26 cellular contexts compared by ENCODE assay signal in the genomic region with DNA sequence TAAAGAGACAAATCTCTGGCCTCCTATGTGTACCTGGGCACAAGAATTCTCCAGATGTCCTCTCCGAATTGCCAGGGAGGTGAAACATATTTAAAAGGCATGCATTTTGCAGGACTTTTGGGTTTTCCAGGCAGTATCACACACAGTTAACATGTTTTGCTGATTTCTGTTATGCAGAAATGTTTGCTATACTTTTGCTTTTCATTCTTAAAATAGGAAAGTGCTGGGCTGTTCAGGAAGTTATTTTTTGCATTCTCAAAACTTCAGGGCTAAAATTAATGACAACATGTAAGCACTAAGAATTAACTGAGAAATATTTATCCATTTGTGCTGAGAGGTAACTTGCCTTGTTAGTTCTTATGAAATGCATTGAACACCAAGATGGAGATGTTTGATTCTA.
"Had no signal": no experiment of that assay in that cellular context is flagged by ENCODE, and none has a peak within 500 bp of the region (broad histone marks: within the 10 kb centered on the region; RNA-seq: fewer than 3 reads in every experiment).

No MANE protein-coding gene starts in this region.

- H3K9me3 ChIP-seq: body of pancreas, MG63, SJSA1 had no signal

- H3K4me3 ChIP-seq: body of pancreas, MG63, SJSA1 had no signal

- H3K27me3 ChIP-seq: body of pancreas, MG63, SJSA1 had no signal

- H3K9me3 Mint-ChIP-seq: activated B cell treated with CpG ODN at 0.5 μM for 24 hours; activated CD4-positive, alpha-beta T cell treated with anti-CD3 and anti-CD28 coated beads, Interleukin-2, amount 10 ng/mL, durations not matched to agents 24 days and 14 days; activated naive CD4-positive, alpha-beta T cell treated with anti-CD3 and anti-CD28 coated beads, Interleukin-2, amount 10 ng/mL, durations not matched to agents 7 days and 5 days; activated naive CD8-positive, alpha-beta T cell treated with anti-CD3 and anti-CD28 coated beads for 36 hours had no signal

- H3K36me3 ChIP-seq: MG63, SJSA1 had no signal

- FAIRE-seq: bronchial epithelial cell, RCC 7860 had no signal

- H3K4me1 ChIP-seq: body of pancreas had no signal

- H3K4me1 Mint-ChIP-seq: activated B cell treated with CpG ODN at 0.5 μM for 24 hours; activated CD4-positive, alpha-beta T cell treated with anti-CD3 and anti-CD28 coated beads, Interleukin-2, amount 10 ng/mL, durations not matched to agents 24 days and 14 days; activated CD8-positive, alpha-beta memory T cell treated with anti-CD3 and anti-CD28 coated beads, Interleukin-2, amount 10 ng/mL, durations not matched to agents 7 days and 5 days; activated naive CD4-positive, alpha-beta T cell treated with anti-CD3 and anti-CD28 coated beads, Interleukin-2, amount 10 ng/mL, durations not matched to agents 7 days and 5 days; activated naive CD8-positive, alpha-beta T cell treated with anti-CD3 and anti-CD28 coated beads for 36 hours; T-helper 17 cell had no signal

- H3K27ac Mint-ChIP-seq: activated B cell treated with CpG ODN at 0.5 μM for 24 hours; activated CD4-positive, alpha-beta T cell treated with anti-CD3 and anti-CD28 coated beads, Interleukin-2, amount 10 ng/mL, durations not matched to agents 24 days and 14 days; activated CD8-positive, alpha-beta memory T cell treated with anti-CD3 and anti-CD28 coated beads, Interleukin-2, amount 10 ng/mL, durations not matched to agents 7 days and 5 days; activated naive CD4-positive, alpha-beta T cell treated with anti-CD3 and anti-CD28 coated beads, Interleukin-2, amount 10 ng/mL, durations not matched to agents 7 days and 5 days; activated naive CD8-positive, alpha-beta T cell treated with anti-CD3 and anti-CD28 coated beads for 36 hours; T-helper 17 cell had no signal

- H3K4me3 Mint-ChIP-seq: activated B cell treated with CpG ODN at 0.5 μM for 24 hours; activated CD4-positive, alpha-beta T cell treated with anti-CD3 and anti-CD28 coated beads, Interleukin-2, amount 10 ng/mL, durations not matched to agents 24 days and 14 days; activated CD8-positive, alpha-beta memory T cell treated with anti-CD3 and anti-CD28 coated beads, Interleukin-2, amount 10 ng/mL, durations not matched to agents 7 days and 5 days; activated naive CD4-positive, alpha-beta T cell treated with anti-CD3 and anti-CD28 coated beads, Interleukin-2, amount 10 ng/mL, durations not matched to agents 7 days and 5 days; activated naive CD8-positive, alpha-beta T cell treated with anti-CD3 and anti-CD28 coated beads for 36 hours; activated T-cell treated with anti-CD3 and anti-CD28 coated beads, Interleukin-2, amount 50 U/mL, for 4 hours; T-helper 17 cell had no signal

- H3K27me3 Mint-ChIP-seq: activated B cell treated with CpG ODN at 0.5 μM for 24 hours; activated CD4-positive, alpha-beta T cell treated with anti-CD3 and anti-CD28 coated beads, Interleukin-2, amount 10 ng/mL, durations not matched to agents 24 days and 14 days; activated CD8-positive, alpha-beta memory T cell treated with anti-CD3 and anti-CD28 coated beads, Interleukin-2, amount 10 ng/mL, durations not matched to agents 7 days and 5 days; activated naive CD4-positive, alpha-beta T cell treated with anti-CD3 and anti-CD28 coated beads, Interleukin-2, amount 10 ng/mL, durations not matched to agents 7 days and 5 days; activated naive CD8-positive, alpha-beta T cell treated with anti-CD3 and anti-CD28 coated beads for 36 hours; T-helper 17 cell had no signal

- DNase-seq: activated B cell treated with CpG ODN at 0.5 μM for 24 hours; activated CD4-positive, alpha-beta T cell treated with anti-CD3 and anti-CD28 coated beads for 1 hour; activated CD4-positive, alpha-beta T cell treated with anti-CD3 and anti-CD28 coated beads, Interleukin-2, amount 10 ng/mL, durations not matched to agents 24 days and 14 days; activated CD4-positive, alpha-beta T cell treated with anti-CD3 and anti-CD28 coated beads, Interleukin-2, amount 50 U/mL, for 48 hours; activated CD8-positive, alpha-beta memory T cell treated with anti-CD3 and anti-CD28 coated beads, Interleukin-2, amount 10 ng/mL, durations not matched to agents 7 days and 5 days; activated gamma-delta T cell treated with Interleukin-2 at 50 U/mL for 16 hours; activated naive CD4-positive, alpha-beta T cell treated with anti-CD3 and anti-CD28 coated beads, Interleukin-2, amount 10 ng/mL, durations not matched to agents 7 days and 5 days; activated naive CD8-positive, alpha-beta T cell treated with anti-CD3 and anti-CD28 coated beads for 36 hours; activated T-cell treated with anti-CD3 and anti-CD28 coated beads, Interleukin-2, amount 50 U/mL, for 4 hours; body of pancreas; central memory CD4-positive, alpha-beta T cell; MG63; NCI-H1105; NCI-H1436; NCI-H1694 treated with DMSO at 0.1 percent for 48 hours; NCI-H2029 treated with DMSO at 0.1 percent for 48 hours; NCI-H345; NCI-H510A treated with DMSO at 0.1 percent for 48 hours; NCI-H69; PC-3; SHP77; T-helper 17 cell; T-helper 9 cell had no signal

- ATAC-seq: activated CD8-positive, alpha-beta memory T cell treated with anti-CD3 and anti-CD28 coated beads, Interleukin-2, amount 10 ng/mL, durations not matched to agents 7 days and 5 days; activated T-cell treated with anti-CD3 and anti-CD28 coated beads, Interleukin-2, amount 50 U/mL, for 4 hours; body of pancreas; PC-3; T-helper 17 cell had no signal

- H3K36me3 Mint-ChIP-seq: activated CD8-positive, alpha-beta memory T cell treated with anti-CD3 and anti-CD28 coated beads, Interleukin-2, amount 10 ng/mL, durations not matched to agents 7 days and 5 days; activated naive CD4-positive, alpha-beta T cell treated with anti-CD3 and anti-CD28 coated beads, Interleukin-2, amount 10 ng/mL, durations not matched to agents 7 days and 5 days; activated naive CD8-positive, alpha-beta T cell treated with anti-CD3 and anti-CD28 coated beads for 36 hours had no signal

- H3K27ac ChIP-seq: body of pancreas, SJSA1 had no signal
